ENCODE assay signal across 32 cellular contexts in genomic region chr4:162852642-162853041, GRCh38.
"Had no signal": no experiment of that assay in that cellular context is flagged by ENCODE, and none has a peak within 500 bp of the region (broad histone marks: within the 10 kb centered on the region; RNA-seq: fewer than 3 reads in every experiment).

No MANE protein-coding gene starts in this region.

- H3K4me1 ChIP-seq: ascending aorta had no signal

- H3K27ac ChIP-seq: ascending aorta, cardiac muscle cell, KMS-11, PC-9, RWPE1, WERI-Rb-1 had no signal

- H3K9me3 Mint-ChIP-seq: activated CD4-positive, alpha-beta T cell treated with anti-CD3 and anti-CD28 coated beads, Interleukin-2, amount 10 ng/mL, durations not matched to agents 24 days and 14 days; activated CD8-positive, alpha-beta T cell treated with anti-CD3 and anti-CD28 coated beads for 36 hours; activated naive CD4-positive, alpha-beta T cell treated with anti-CD3 and anti-CD28 coated beads, Interleukin-2, amount 50 U/mL, for 24 hours; activated naive CD8-positive, alpha-beta T cell treated with anti-CD3 and anti-CD28 coated beads, Interleukin-2, amount 10 ng/mL, durations not matched to agents 7 days and 5 days; activated T-cell treated with anti-CD3 and anti-CD28 coated beads, Interleukin-2, amount 50 U/mL, for 24 hours; activated T-helper 2 cell treated with anti-CD3 and anti-CD28 coated beads, Interferon-gamma antibody, Interleukin-2, Interleukin-4, amounts not matched to agents 10 μg/mL and 5 μg/mL and 100 μg/mL, durations not matched to agents 14 hours and 24 hours and 36 hours had no signal

- H3K9me3 ChIP-seq: ascending aorta had no signal

- FAIRE-seq: RCC 7860 had no signal

- H3K27ac Mint-ChIP-seq: activated CD4-positive, alpha-beta T cell treated with anti-CD3 and anti-CD28 coated beads, Interleukin-2, amount 10 ng/mL, durations not matched to agents 24 days and 14 days; activated CD8-positive, alpha-beta T cell treated with anti-CD3 and anti-CD28 coated beads for 36 hours; activated naive CD4-positive, alpha-beta T cell treated with anti-CD3 and anti-CD28 coated beads, Interleukin-2, amount 50 U/mL, for 24 hours; activated naive CD8-positive, alpha-beta T cell treated with anti-CD3 and anti-CD28 coated beads, Interleukin-2, amount 10 ng/mL, durations not matched to agents 7 days and 5 days; activated T-cell treated with anti-CD3 and anti-CD28 coated beads, Interleukin-2, amount 50 U/mL, for 24 hours; activated T-helper 2 cell treated with anti-CD3 and anti-CD28 coated beads, Interferon-gamma antibody, Interleukin-2, Interleukin-4, amounts not matched to agents 10 μg/mL and 5 μg/mL and 100 μg/mL, durations not matched to agents 14 hours and 24 hours and 36 hours had no signal

- H3K4me3 Mint-ChIP-seq: activated CD4-positive, alpha-beta T cell treated with anti-CD3 and anti-CD28 coated beads, Interleukin-2, amount 10 ng/mL, durations not matched to agents 24 days and 14 days; activated CD8-positive, alpha-beta T cell treated with anti-CD3 and anti-CD28 coated beads for 36 hours; activated naive CD4-positive, alpha-beta T cell treated with anti-CD3 and anti-CD28 coated beads, Interleukin-2, amount 50 U/mL, for 24 hours; activated naive CD8-positive, alpha-beta T cell treated with anti-CD3 and anti-CD28 coated beads, Interleukin-2, amount 10 ng/mL, durations not matched to agents 7 days and 5 days; activated T-cell treated with anti-CD3 and anti-CD28 coated beads, Interleukin-2, amount 50 U/mL, for 24 hours; central memory CD8-positive, alpha-beta T cell had no signal

- H3K36me3 Mint-ChIP-seq: activated naive CD4-positive, alpha-beta T cell treated with anti-CD3 and anti-CD28 coated beads, Interleukin-2, amount 50 U/mL, for 24 hours; activated naive CD8-positive, alpha-beta T cell treated with anti-CD3 and anti-CD28 coated beads, Interleukin-2, amount 10 ng/mL, durations not matched to agents 7 days and 5 days had no signal

- ATAC-seq: activated CD8-positive, alpha-beta T cell treated with anti-CD3 and anti-CD28 coated beads for 36 hours; Right ventricle myocardium inferior had no signal

- H3K4me2 ChIP-seq: KMS-11, PC-9 had no signal

- H3K36me3 ChIP-seq: ascending aorta, cardiac muscle cell, WERI-Rb-1 had no signal

- H3K4me3 ChIP-seq: ascending aorta, cardiac muscle cell, PC-9 had no signal

- H3K9ac ChIP-seq: KMS-11 had no signal

- DNase-seq: activated CD4-positive, alpha-beta T cell treated with anti-CD3 and anti-CD28 coated beads, Interleukin-2, amount 10 ng/mL, durations not matched to agents 24 days and 14 days; activated CD4-positive, alpha-beta T cell treated with anti-CD3 and anti-CD28 coated beads, Interleukin-2, amount 50 U/mL, for 4 hours; activated CD8-positive, alpha-beta T cell treated with anti-CD3 and anti-CD28 coated beads for 36 hours; activated gamma-delta T cell; activated naive CD4-positive, alpha-beta T cell treated with Interleukin-2 at 50 U/mL for 16 hours; activated naive CD8-positive, alpha-beta T cell treated with anti-CD3 and anti-CD28 coated beads, Interleukin-2, amount 10 ng/mL, durations not matched to agents 7 days and 5 days; activated T-cell treated with anti-CD3 and anti-CD28 coated beads, Interleukin-2, amount 50 U/mL, for 24 hours; amygdala; MM.1S; MV-4-11; NCI-H1092; NCI-H1417 treated with DMSO at 0.1 percent for 48 hours; NCI-H1694 treated with DMSO at 0.1 percent for 48 hours; NCI-H2029; NCI-H345; NCI-H524 treated with DMSO at 0.1 percent for 48 hours; NCI-H748 treated with DMSO at 0.1 percent for 48 hours; NK-92 treated with Interleukin-12 subunit alpha and Interleukin-12 subunit beta, amount 100 ng/mL, for 24 hours; PC-9; SW 1271; T-helper 1 cell; T1000; WERI-Rb-1 had no signal

- H3K4me1 Mint-ChIP-seq: activated CD4-positive, alpha-beta T cell treated with anti-CD3 and anti-CD28 coated beads, Interleukin-2, amount 10 ng/mL, durations not matched to agents 24 days and 14 days; activated naive CD4-positive, alpha-beta T cell treated with anti-CD3 and anti-CD28 coated beads, Interleukin-2, amount 50 U/mL, for 24 hours; activated naive CD8-positive, alpha-beta T cell treated with anti-CD3 and anti-CD28 coated beads, Interleukin-2, amount 10 ng/mL, durations not matched to agents 7 days and 5 days; central memory CD8-positive, alpha-beta T cell had no signal

- H2AFZ ChIP-seq: PC-9 had no signal

- H3K27me3 ChIP-seq: ascending aorta, cardiac muscle cell had no signal

- H3K27me3 Mint-ChIP-seq: activated CD4-positive, alpha-beta T cell treated with anti-CD3 and anti-CD28 coated beads, Interleukin-2, amount 10 ng/mL, durations not matched to agents 24 days and 14 days; activated CD8-positive, alpha-beta T cell treated with anti-CD3 and anti-CD28 coated beads for 36 hours; activated naive CD4-positive, alpha-beta T cell treated with anti-CD3 and anti-CD28 coated beads, Interleukin-2, amount 50 U/mL, for 24 hours; activated naive CD8-positive, alpha-beta T cell treated with anti-CD3 and anti-CD28 coated beads, Interleukin-2, amount 10 ng/mL, durations not matched to agents 7 days and 5 days; activated T-cell treated with anti-CD3 and anti-CD28 coated beads, Interleukin-2, amount 50 U/mL, for 24 hours; central memory CD8-positive, alpha-beta T cell had no signal
